1 cellular context compared by ENCODE assay signal in the genomic region with DNA sequence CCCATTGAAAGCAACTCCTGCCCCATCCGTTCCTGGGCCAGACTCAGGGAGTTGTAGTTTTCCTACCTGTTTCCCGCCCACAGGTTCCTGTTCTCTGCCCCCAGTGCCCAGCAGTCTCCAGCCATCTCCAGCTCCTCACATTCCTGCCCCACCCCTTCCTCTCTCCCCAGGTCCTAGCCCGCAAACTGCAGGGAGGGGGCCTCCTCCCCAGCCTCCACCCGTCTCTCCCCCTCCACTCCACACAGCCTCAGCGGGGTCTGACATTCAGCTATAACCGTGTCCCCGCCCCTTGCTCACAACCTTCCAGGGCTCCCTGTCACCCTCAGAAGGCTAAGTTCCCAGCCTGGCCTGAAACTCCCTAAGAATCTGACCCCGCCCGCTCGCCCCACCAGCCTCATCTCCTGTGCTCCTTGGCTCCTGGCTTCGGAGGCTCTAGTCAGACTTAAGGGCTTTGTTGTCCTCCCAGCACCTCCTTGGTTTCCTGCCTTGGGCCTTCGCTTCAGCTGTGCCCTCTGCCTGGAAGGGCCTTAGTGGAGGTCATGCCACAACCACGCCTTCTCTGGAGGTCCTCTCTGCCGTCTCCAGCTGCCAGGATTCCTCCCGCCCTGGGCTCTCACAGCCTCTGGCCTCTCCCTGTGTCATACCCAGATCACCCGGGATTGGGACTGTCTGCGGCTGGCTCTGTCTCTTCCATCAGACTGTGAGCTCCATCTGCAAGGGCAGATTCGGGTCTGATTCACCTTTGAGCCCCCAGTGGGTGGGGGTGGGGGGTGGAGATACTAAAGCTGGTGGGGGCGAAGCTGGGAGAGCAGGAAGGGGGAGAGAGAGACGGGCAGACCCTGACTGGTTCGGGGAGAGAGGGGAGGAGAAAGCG.
A peak's percentile ranks its signal among the peaks of the same experiment; 100 is the strongest.
TF ChIP-seq lines count a peak whose summit lies in the region.

No MANE protein-coding gene starts in this region.

TF ChIP-seq in HEK293, 187 proteins besides CTCF, POLR2A, EP300 and RAD21 (continued from another document and continues in another):
- TF ChIP-seq ZNF677 (tag by site-specific recombination; IDR thresholded peaks at IDR 0.05) (no peak), ZNF514 (tag by site-specific recombination; IDR thresholded peaks at IDR 0.05) (no peak), ZNF664 (tag by site-specific recombination; IDR thresholded peaks at IDR 0.05) (no peak), ZBTB26 (tag by site-specific recombination; optimal IDR thresholded peaks at IDR 0.05) (no peak), ZNF292 (tag by site-specific recombination; IDR thresholded peaks at IDR 0.05; ENCODE audit: borderline replicate concordance, low read depth) (no peak), KLF16 (tag by site-specific recombination; IDR thresholded peaks at IDR 0.05) (no peak), YY2 (tag by site-specific recombination; IDR thresholded peaks at IDR 0.05) (no peak), ZNF529 (tag by site-specific recombination; IDR thresholded peaks at IDR 0.05; ENCODE audit: insufficient replicate concordance) (no peak), ZNF324 (tag by site-specific recombination; IDR thresholded peaks at IDR 0.05) (no peak), ZNF416 (tag by site-specific recombination; IDR thresholded peaks at IDR 0.05) (no peak), ZFP41 (tag by site-specific recombination; IDR thresholded peaks at IDR 0.05; ENCODE audit: borderline replicate concordance) (no peak), ZNF548 (tag by site-specific recombination; IDR thresholded peaks at IDR 0.05) (no peak), KLF7 (tag by site-specific recombination; IDR thresholded peaks at IDR 0.05; ENCODE audit: borderline replicate concordance) (peak; percentile 32; the same call in 1 of the 2 replicates), ZNF433 (tag by site-specific recombination; IDR thresholded peaks at IDR 0.05; ENCODE audit: low read depth) (no peak), ZNF114 (tag by site-specific recombination; IDR thresholded peaks at IDR 0.05) (no peak), ZNF549 (tag by site-specific recombination; IDR thresholded peaks at IDR 0.05) (no peak), ZNF221 (tag by site-specific recombination; IDR thresholded peaks at IDR 0.05; ENCODE audit: borderline replicate concordance) (no peak), ZNF610 (tag by site-specific recombination; IDR thresholded peaks at IDR 0.05; ENCODE audit: borderline replicate concordance) (no peak), SCRT2 (tag by site-specific recombination; IDR thresholded peaks at IDR 0.05) (peak; percentile 63), ZNF155 (tag by site-specific recombination; IDR thresholded peaks at IDR 0.05) (no peak), ZXDB (tag by site-specific recombination; IDR thresholded peaks at IDR 0.05) (no peak), ZNF138 (tag by site-specific recombination; IDR thresholded peaks at IDR 0.05; ENCODE audit: borderline replicate concordance) (no peak), PRDM1 (tag by site-specific recombination; IDR thresholded peaks at IDR 0.05) (no peak), ZNF692 (tag by site-specific recombination; IDR thresholded peaks at IDR 0.05) (no peak), ZNF600 (tag by site-specific recombination; IDR thresholded peaks at IDR 0.05) (no peak), ZBTB21 (tag by site-specific recombination; IDR thresholded peaks at IDR 0.05) (no peak), ZNF792 (tag by site-specific recombination; IDR thresholded peaks at IDR 0.05) (no peak), ZNF211 (tag by site-specific recombination; IDR thresholded peaks at IDR 0.05; ENCODE audit: low read depth) (no peak), ZNF48 (tag by site-specific recombination; IDR thresholded peaks at IDR 0.05) (no peak), HIC1 (tag by site-specific recombination; IDR thresholded peaks at IDR 0.05) (0 out of 2 replicates have a peak, but pooled peaks have one; percentile 14), ZNF830 (tag by site-specific recombination; IDR thresholded peaks at IDR 0.05; ENCODE audit: low read depth) (no peak), ZEB2 (tag by site-specific recombination; IDR thresholded peaks at IDR 0.05) (no peak), ZNF133 (tag by site-specific recombination; IDR thresholded peaks at IDR 0.05) (no peak), ZNF776 (tag by site-specific recombination; IDR thresholded peaks at IDR 0.05; ENCODE audit: borderline replicate concordance) (no peak), KLF9 (tag by site-specific recombination; IDR thresholded peaks at IDR 0.05; ENCODE audit: low read depth) (peak; percentile 44; the same call in 1 of the 2 replicates), SP3 (tag by site-specific recombination; IDR thresholded peaks at IDR 0.05) (peak; percentile 41), ZNF660 (tag by site-specific recombination; IDR thresholded peaks at IDR 0.05) (no peak), SETDB1 (IDR thresholded peaks at IDR 0.05; ENCODE audit: insufficient read length, low read length) (no peak), ZNF626 (tag by site-specific recombination; IDR thresholded peaks at IDR 0.05) (no peak), ZNF701 (tag by site-specific recombination; IDR thresholded peaks at IDR 0.05) (no peak), ZBTB48 (tag by site-specific recombination; IDR thresholded peaks at IDR 0.05) (peak; percentile 54), MYNN (tag by site-specific recombination; IDR thresholded peaks at IDR 0.05; ENCODE audit: borderline replicate concordance) (no peak), ZNF585B (tag by site-specific recombination; IDR thresholded peaks at IDR 0.05) (no peak), OSR2 (tag by site-specific recombination; IDR thresholded peaks at IDR 0.05) (no peak), ZNF473 (tag by site-specific recombination; IDR thresholded peaks at IDR 0.05) (no peak), PRDM10 (tag by site-specific recombination; IDR thresholded peaks at IDR 0.05) (no peak), ZNF132 (tag by site-specific recombination; IDR thresholded peaks at IDR 0.05; ENCODE audit: borderline replicate concordance) (no peak), ZNF843 (tag by site-specific recombination; IDR thresholded peaks at IDR 0.05) (no peak), SALL2 (tag by site-specific recombination; IDR thresholded peaks at IDR 0.05; ENCODE audit: borderline replicate concordance) (no peak), ZNF558 (tag by site-specific recombination; IDR thresholded peaks at IDR 0.05) (no peak)
- TF ChIP-seq, protein P1, sequence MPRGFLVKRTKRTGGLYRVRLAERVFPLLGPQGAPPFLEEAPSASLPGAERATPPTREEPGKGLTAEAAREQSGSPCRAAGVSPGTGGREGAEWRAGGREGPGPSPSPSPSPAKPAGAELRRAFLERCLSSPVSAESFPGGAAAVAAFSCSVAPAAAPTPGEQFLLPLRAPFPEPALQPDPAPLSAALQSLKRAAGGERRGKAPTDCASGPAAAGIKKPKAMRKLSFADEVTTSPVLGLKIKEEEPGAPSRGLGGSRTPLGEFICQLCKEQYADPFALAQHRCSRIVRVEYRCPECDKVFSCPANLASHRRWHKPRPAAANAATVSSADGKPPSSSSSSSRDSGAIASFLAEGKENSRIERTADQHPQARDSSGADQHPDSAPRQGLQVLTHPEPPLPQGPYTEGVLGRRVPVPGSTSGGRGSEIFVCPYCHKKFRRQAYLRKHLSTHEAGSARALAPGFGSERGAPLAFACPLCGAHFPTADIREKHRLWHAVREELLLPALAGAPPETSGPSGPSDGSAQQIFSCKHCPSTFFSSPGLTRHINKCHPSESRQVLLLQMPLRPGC (tag by site-specific recombination; IDR thresholded peaks at IDR 0.05): no peak
- TF ChIP-seq, protein P2, sequence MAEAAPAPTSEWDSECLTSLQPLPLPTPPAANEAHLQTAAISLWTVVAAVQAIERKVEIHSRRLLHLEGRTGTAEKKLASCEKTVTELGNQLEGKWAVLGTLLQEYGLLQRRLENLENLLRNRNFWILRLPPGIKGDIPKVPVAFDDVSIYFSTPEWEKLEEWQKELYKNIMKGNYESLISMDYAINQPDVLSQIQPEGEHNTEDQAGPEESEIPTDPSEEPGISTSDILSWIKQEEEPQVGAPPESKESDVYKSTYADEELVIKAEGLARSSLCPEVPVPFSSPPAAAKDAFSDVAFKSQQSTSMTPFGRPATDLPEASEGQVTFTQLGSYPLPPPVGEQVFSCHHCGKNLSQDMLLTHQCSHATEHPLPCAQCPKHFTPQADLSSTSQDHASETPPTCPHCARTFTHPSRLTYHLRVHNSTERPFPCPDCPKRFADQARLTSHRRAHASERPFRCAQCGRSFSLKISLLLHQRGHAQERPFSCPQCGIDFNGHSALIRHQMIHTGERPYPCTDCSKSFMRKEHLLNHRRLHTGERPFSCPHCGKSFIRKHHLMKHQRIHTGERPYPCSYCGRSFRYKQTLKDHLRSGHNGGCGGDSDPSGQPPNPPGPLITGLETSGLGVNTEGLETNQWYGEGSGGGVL (tag by site-specific recombination; IDR thresholded peaks at IDR 0.05): peak; percentile 98
- TF ChIP-seq, protein P3, sequence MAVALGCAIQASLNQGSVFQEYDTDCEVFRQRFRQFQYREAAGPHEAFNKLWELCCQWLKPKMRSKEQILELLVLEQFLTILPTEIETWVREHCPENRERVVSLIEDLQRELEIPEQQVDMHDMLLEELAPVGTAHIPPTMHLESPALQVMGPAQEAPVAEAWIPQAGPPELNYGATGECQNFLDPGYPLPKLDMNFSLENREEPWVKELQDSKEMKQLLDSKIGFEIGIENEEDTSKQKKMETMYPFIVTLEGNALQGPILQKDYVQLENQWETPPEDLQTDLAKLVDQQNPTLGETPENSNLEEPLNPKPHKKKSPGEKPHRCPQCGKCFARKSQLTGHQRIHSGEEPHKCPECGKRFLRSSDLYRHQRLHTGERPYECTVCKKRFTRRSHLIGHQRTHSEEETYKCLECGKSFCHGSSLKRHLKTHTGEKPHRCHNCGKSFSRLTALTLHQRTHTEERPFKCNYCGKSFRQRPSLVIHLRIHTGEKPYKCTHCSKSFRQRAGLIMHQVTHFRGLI (tag by site-specific recombination; IDR thresholded peaks at IDR 0.05): no peak
- TF ChIP-seq, protein P4, sequence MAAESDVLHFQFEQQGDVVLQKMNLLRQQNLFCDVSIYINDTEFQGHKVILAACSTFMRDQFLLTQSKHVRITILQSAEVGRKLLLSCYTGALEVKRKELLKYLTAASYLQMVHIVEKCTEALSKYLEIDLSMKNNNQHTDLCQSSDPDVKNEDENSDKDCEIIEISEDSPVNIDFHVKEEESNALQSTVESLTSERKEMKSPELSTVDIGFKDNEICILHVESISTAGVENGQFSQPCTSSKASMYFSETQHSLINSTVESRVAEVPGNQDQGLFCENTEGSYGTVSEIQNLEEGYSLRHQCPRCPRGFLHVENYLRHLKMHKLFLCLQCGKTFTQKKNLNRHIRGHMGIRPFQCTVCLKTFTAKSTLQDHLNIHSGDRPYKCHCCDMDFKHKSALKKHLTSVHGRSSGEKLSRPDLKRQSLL (tag by site-specific recombination; IDR thresholded peaks at IDR 0.05): no peak
